In genomic region chr6:146819596-146820320, GRCh38 we compare ENCODE assay signal across 19 cellular contexts.
"Had no signal": no experiment of that assay in that cellular context is flagged by ENCODE, and none has a peak within 500 bp of the region (broad histone marks: within the 10 kb centered on the region; RNA-seq: fewer than 3 reads in every experiment).

No MANE protein-coding gene starts in this region.

- ATAC-seq: gastroesophageal sphincter; naive thymus-derived CD4-positive, alpha-beta T cell; right cardiac atrium; stimulated activated memory B cell treated with anti-CD40 and anti-IgM and Interleukin-4, amounts not matched to agents 10 μg/mL and 1 μg/mL and 100 μg/mL, for 72 hours had no signal

- H3K4me3 ChIP-seq: adrenal gland, breast epithelium, gastroesophageal sphincter, spleen, transverse colon had no signal

- DNase-seq: activated CD4-positive, alpha-beta T cell treated with anti-CD3 and anti-CD28 coated beads, Interleukin-2, amount 10 ng/mL, durations not matched to agents 7 days and 5 days; activated CD4-positive, CD25-positive, alpha-beta regulatory T cell; activated naive CD4-positive, alpha-beta T cell treated with anti-CD3 and anti-CD28 coated beads, Interleukin-2, amount 50 U/mL, for 16 hours; activated T-cell treated with anti-CD3 and anti-CD28 coated beads for 4 hours; adrenal gland; naive thymus-derived CD4-positive, alpha-beta T cell; posterior cingulate gyrus; right cardiac atrium; spleen; stimulated activated CD4-positive, alpha-beta T cell treated with anti-CD3 and anti-CD28 coated beads, Interleukin-1b, Interleukin-23, amount 100 ng/mL, for 48 hours; T-helper 2 cell; transverse colon had no signal

- H3K4me1 Mint-ChIP-seq: activated CD4-positive, alpha-beta T cell treated with anti-CD3 and anti-CD28 coated beads, Interleukin-2, amount 10 ng/mL, durations not matched to agents 7 days and 5 days; naive thymus-derived CD4-positive, alpha-beta T cell; stimulated activated memory B cell treated with anti-CD40 and anti-IgM and Interleukin-4, amounts not matched to agents 10 μg/mL and 1 μg/mL and 100 μg/mL, for 72 hours had no signal

- H3K4me3 Mint-ChIP-seq: activated CD4-positive, alpha-beta T cell treated with anti-CD3 and anti-CD28 coated beads, Interleukin-2, amount 10 ng/mL, durations not matched to agents 7 days and 5 days; naive thymus-derived CD4-positive, alpha-beta T cell; stimulated activated memory B cell treated with anti-CD40 and anti-IgM and Interleukin-4, amounts not matched to agents 10 μg/mL and 1 μg/mL and 100 μg/mL, for 72 hours had no signal

- H3K27me3 ChIP-seq: adrenal gland, breast epithelium, gastroesophageal sphincter, neutrophil, transverse colon had no signal

- H3K27ac ChIP-seq: adrenal gland, breast epithelium, gastroesophageal sphincter, neutrophil, spleen, transverse colon had no signal

- H3K4me1 ChIP-seq: adrenal gland, breast epithelium, gastroesophageal sphincter, spleen, transverse colon had no signal

- H3K36me3 Mint-ChIP-seq: naive thymus-derived CD4-positive, alpha-beta T cell; stimulated activated memory B cell treated with anti-CD40 and anti-IgM and Interleukin-4, amounts not matched to agents 10 μg/mL and 1 μg/mL and 100 μg/mL, for 72 hours had no signal

- H3K9me3 Mint-ChIP-seq: activated CD4-positive, alpha-beta T cell treated with anti-CD3 and anti-CD28 coated beads, Interleukin-2, amount 10 ng/mL, durations not matched to agents 7 days and 5 days; activated T-helper 2 cell treated with anti-CD3 and anti-CD28 coated beads, Interferon-gamma antibody, Interleukin-2, Interleukin-4, amounts not matched to agents 10 μg/mL and 5 μg/mL and 100 μg/mL, durations not matched to agents 14 hours and 24 hours and 36 hours; naive thymus-derived CD4-positive, alpha-beta T cell; stimulated activated memory B cell treated with anti-CD40 and anti-IgM and Interleukin-4, amounts not matched to agents 10 μg/mL and 1 μg/mL and 100 μg/mL, for 72 hours had no signal

- H3K9me3 ChIP-seq: adrenal gland, breast epithelium, gastroesophageal sphincter, neutrophil, spleen, transverse colon had no signal

- H3K27ac Mint-ChIP-seq: activated CD4-positive, alpha-beta T cell treated with anti-CD3 and anti-CD28 coated beads, Interleukin-2, amount 10 ng/mL, durations not matched to agents 7 days and 5 days; activated T-helper 2 cell treated with anti-CD3 and anti-CD28 coated beads, Interferon-gamma antibody, Interleukin-2, Interleukin-4, amounts not matched to agents 10 μg/mL and 5 μg/mL and 100 μg/mL, durations not matched to agents 14 hours and 24 hours and 36 hours; stimulated activated memory B cell treated with anti-CD40 and anti-IgM and Interleukin-4, amounts not matched to agents 10 μg/mL and 1 μg/mL and 100 μg/mL, for 72 hours had no signal

- FAIRE-seq: colon, TTC549 had no signal

- H3K36me3 ChIP-seq: adrenal gland, breast epithelium, gastroesophageal sphincter, neutrophil, spleen, transverse colon had no signal
